ENCODE assay signal across 8 cellular contexts in the genomic region with DNA sequence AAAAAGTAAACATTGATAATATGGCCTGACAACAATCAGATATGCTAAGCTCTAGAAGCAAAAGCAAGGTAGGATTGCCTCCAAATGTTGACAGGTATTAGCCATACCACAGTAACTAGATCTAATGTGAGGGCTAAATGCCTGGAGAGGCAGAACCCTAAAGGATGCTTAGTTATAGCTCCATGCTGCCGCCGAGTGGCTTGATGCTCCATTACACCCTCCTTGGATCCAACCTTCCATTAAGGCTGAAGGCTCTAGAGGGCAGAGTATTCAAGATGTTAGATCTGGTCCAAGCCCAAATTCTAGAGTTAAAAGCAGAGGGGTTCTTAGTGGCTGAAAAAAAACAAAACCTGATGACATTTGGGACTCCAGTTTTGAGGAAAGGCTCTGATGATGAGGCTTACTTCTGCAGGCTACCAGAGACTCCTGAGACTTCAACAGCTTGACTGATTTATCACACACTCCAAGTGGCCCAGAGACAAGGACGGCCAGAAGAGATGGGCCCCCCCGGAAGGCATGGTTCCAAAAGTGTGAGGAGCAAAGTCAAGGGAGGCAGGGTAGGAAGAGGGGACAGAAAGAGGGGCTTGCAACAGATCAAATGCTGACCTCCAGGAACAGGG. TPM values are rescaled to one million over a fixed set of nuclear protein-coding genes. Genes with fewer than 3 reads are reported as not detected.
DNase-seq lines count a peak whose midpoint lies in the region; ATAC-seq, FAIRE-seq and TF ChIP-seq lines count a peak whose summit lies in the region.

No MANE protein-coding gene starts in this region.

- FAIRE-seq in HepG2 (lab: Jason Lieb, UNC) = peak; percentile 97

- peaks cover 49% of the 10 kb centered on the region for H3K4me1 ChIP-seq in HepG2 (ENCODE audit: insufficient read depth, low read length)

- no peak overlapping the region for H3K4me3 ChIP-seq in HepG2 (replicated peaks in 1 of 3; ENCODE audit: insufficient read depth in 1 of 3, low read depth in 2 of 3, low read length in 3 of 3)

- ATAC-seq in HG02973 (IDR thresholded peaks at IDR 0.05; ENCODE audit: unreplicated experiment) = peak; percentile 55
- peak; percentile 97 for ATAC-seq in HepG2

- TF ChIP-seq EP300 in HepG2 (IDR thresholded peaks at IDR 0.05; ENCODE audit: low read depth in 2 of 2, low read length in 2 of 2) (no peak), HepG2 (CRISPR knock-in tag; IDR thresholded peaks at IDR 0.05; ENCODE audit: borderline replicate concordance) (no peak)

- H2AFZ ChIP-seq in HepG2 (ENCODE audit: low read length) = no peak overlapping the region

- peak; percentile 88 for TF ChIP-seq RAD21 in HepG2 (CRISPR knock-in tag; IDR thresholded peaks at IDR 0.05)

- BruUV-seq in HepG2 (replicated peaks; lab: Mats Ljungman, UMichigan) = no TSS peak

- no peaks in the 10 kb centered on the region for H3K27me3 ChIP-seq in HepG2 (ENCODE audit: control insufficient read depth in 1 of 2, insufficient read depth in 2 of 2, low read length in 2 of 2)

- no peaks in the 10 kb centered on the region for H3K79me2 ChIP-seq in HepG2 (ENCODE audit: insufficient read depth, low read length)

- no peak overlapping the region for H3K27ac ChIP-seq in HepG2 (ENCODE audit: extremely low read length, insufficient read depth, low read length)

- TF ChIP-seq POLR2A in HepG2 (IDR thresholded peaks at IDR 0.05; ENCODE audit: insufficient read depth in 1 of 2, low read depth in 2 of 2, low read length in 2 of 2) = no peak

- intact Hi-C loops in HepG2 (cut with micrococcal nuclease; ENCODE audit: unreplicated experiment) = loop anchor here (1.0 to 5.0 kb wide), 6 partner anchors 16 to 319 kb away; partner anchors contain the start of gene ZC3H13

- no peaks in the 10 kb centered on the region for H3K36me3 ChIP-seq in HepG2 (replicated peaks in 1 of 2; ENCODE audit: control insufficient read depth in 1 of 2, insufficient read depth in 2 of 2, low read length in 2 of 2)

- H3K9ac ChIP-seq in HepG2 (ENCODE audit: insufficient read depth, low read depth, low read length) = no peak overlapping the region

- CTCF ChIA-PET in HepG2 (lab: Yijun Ruan, JAX; ENCODE audit: low intra/inter-chr PET ratio, low total read pairs) = interaction anchor here (0.7 to 2.4 kb wide), 6 partner anchors 17 to 319 kb away, joined by 3 to 30 read pairs (median 4); no protein-coding TSS in a partner anchor

- no peak overlapping the region for H3K4me2 ChIP-seq in HepG2 (ENCODE audit: low read depth, low read length)

- POLR2A ChIA-PET in HepG2 (lab: Yijun Ruan, JAX) = interaction anchor here (1.0 kb wide), 1 partner anchor 16 kb away, joined by 7 read pairs; no protein-coding TSS in a partner anchor

- 47% methylated on average over 4 of the region's 4 CpGs for WGBS in HepG2 (ENCODE audit: low lambda C conversion rate)

- DNase-seq in NCI-H1436 (lab: John Stamatoyannopoulos, UW) (peak; percentile 43), NCI-H1436 treated with DMSO at 0.1 percent for 48 hours (lab: John Stamatoyannopoulos, UW) (no peak), NCI-H2196 treated with DMSO at 0.1 percent for 48 hours (lab: John Stamatoyannopoulos, UW; ENCODE audit: unreplicated experiment) (peak; percentile 5), HepG2 (ENCODE audit: low spot score) (peak; percentile 75)
- peak; percentile 2 to 34 (median 19) for DNase-seq in activated CD4-positive, CD25-positive, alpha-beta regulatory T cell (lab: John Stamatoyannopoulos, UW)
- DNase-seq in central memory CD4-positive, alpha-beta T cell = peak; percentile 52
- DNase-seq in stimulated activated CD4-positive, alpha-beta T cell treated with anti-CD3 and anti-CD28 coated beads, TNF-alpha, amount 100 ng/mL, for 48 hours (ENCODE audit: low read depth in 3 of 3) = peak; percentile 32 to 52 (median 51)

- in situ Hi-C loops in HepG2 (cut with HindIII; ENCODE audit: extremely low pct_ligation_motif_present, low pct_unique_long_range_greater_than_20kb) = loop anchor here (5.0 kb wide), 1 partner anchor 54 kb away; no protein-coding TSS in a partner anchor

- TF ChIP-seq CTCF in HepG2 (CRISPR knock-in tag; IDR thresholded peaks at IDR 0.05) = peak; percentile 95

- no peaks in the 10 kb centered on the region for H4K20me1 ChIP-seq in HepG2 (ENCODE audit: insufficient read depth, low read length)

- H3K9me3 ChIP-seq in HepG2 (ENCODE audit: low read length) = no peaks in the 10 kb centered on the region

TF ChIP-seq in HepG2, 621 proteins besides CTCF, POLR2A, EP300 and RAD21 (continues in another document):
- peak; percentile 33; the same call in 1 of the 2 replicates for TF ChIP-seq GATAD1 (CRISPR knock-in tag; IDR thresholded peaks at IDR 0.05)
- no peak for TF ChIP-seq ZNF136 (CRISPR knock-in tag; IDR thresholded peaks at IDR 0.05; ENCODE audit: low read depth)
- no peak for TF ChIP-seq HCFC1 (IDR thresholded peaks at IDR 0.05; ENCODE audit: low read depth, low read length)
- TF ChIP-seq, protein P1, sequence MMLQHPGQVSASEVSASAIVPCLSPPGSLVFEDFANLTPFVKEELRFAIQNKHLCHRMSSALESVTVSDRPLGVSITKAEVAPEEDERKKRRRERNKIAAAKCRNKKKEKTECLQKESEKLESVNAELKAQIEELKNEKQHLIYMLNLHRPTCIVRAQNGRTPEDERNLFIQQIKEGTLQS (CRISPR knock-in tag; IDR thresholded peaks at IDR 0.05) = no peak
- no peak for TF ChIP-seq ZNF34 (CRISPR knock-in tag; IDR thresholded peaks at IDR 0.05; ENCODE audit: borderline replicate concordance)
- no peak for TF ChIP-seq HNRNPLL (IDR thresholded peaks at IDR 0.05; ENCODE audit: low read depth, low read length, poor library complexity, severe bottlenecking)
- no peak for TF ChIP-seq TCF7 (IDR thresholded peaks at IDR 0.05; ENCODE audit: low read depth)
- TF ChIP-seq ZKSCAN8 (CRISPR knock-in tag; IDR thresholded peaks at IDR 0.05; ENCODE audit: borderline replicate concordance) = no peak

RNA-seq across cellular contexts. Expression of gene CPB2, which starts 21.8 kb away (rescaled TPM):
- total RNA-seq in HepG2 (2016; rRNA removed; fragmentation: Illumina TruSeq; extraction: Trizol) = 94.9 and 140 TPM in 2 replicates
- 21.4 and 24.4 TPM in 2 replicates for total RNA-seq in HepG2 (2016; cell fraction: cytosol; rRNA removed; fragmentation: Illumina TruSeq; extraction: Trizol; ENCODE audit: low read depth)
- 83.3 and 138 TPM in 2 replicates for total RNA-seq in HepG2 (2016; cell fraction: insoluble cytoplasmic fraction; rRNA removed; fragmentation: Illumina TruSeq; extraction: Trizol)
- 39.7 and 47.6 TPM in 2 replicates for total RNA-seq in HepG2 (2016; cell fraction: membrane; rRNA removed; fragmentation: Illumina TruSeq; extraction: Trizol)
- total RNA-seq in HepG2 (2016; cell fraction: nucleus; rRNA removed; fragmentation: Illumina TruSeq; extraction: Trizol) = 117 and 140 TPM in 2 replicates
- polyA plus RNA-seq in HepG2 (2011; rRNA removed) = 81.9 and 125 TPM in 2 replicates
- 60.5 and 82.0 TPM in 2 replicates for polyA plus RNA-seq in HepG2 (2011; cell fraction: cytosol; rRNA removed)
- 35.1 and 37.2 TPM in 2 replicates for polyA plus RNA-seq in HepG2 (2011; cell fraction: nucleus; rRNA removed)
- polyA plus RNA-seq in HepG2 (2012) = 75.4 and 132 TPM in 2 replicates
- polyA plus RNA-seq in HepG2 (2016; cell fraction: cytosol; fragmentation: Illumina TruSeq; extraction: Trizol; ENCODE audit: low read depth) = 17.6 and 19.3 TPM in 2 replicates
- polyA plus RNA-seq in HepG2 (2016; cell fraction: insoluble cytoplasmic fraction; fragmentation: Illumina TruSeq; extraction: Trizol; ENCODE audit: low read depth) = 78.1 and 84.4 TPM in 2 replicates
- polyA plus RNA-seq in HepG2 (2016; cell fraction: membrane; fragmentation: Illumina TruSeq; extraction: Trizol; ENCODE audit: low read depth) = 31.9 and 36.1 TPM in 2 replicates
- 154 and 161 TPM in 2 replicates for polyA plus RNA-seq in HepG2 (2016; cell fraction: nucleus; fragmentation: Illumina TruSeq; extraction: Trizol; ENCODE audit: insufficient read depth, low read depth)
- 53.0 TPM in 1 of 2 replicates, not detected in the other for polyA minus RNA-seq in HepG2 (2011; rRNA and poly(A)+ RNA removed; ENCODE audit: low replicate concordance)
- polyA minus RNA-seq in HepG2 (2011; cell fraction: cytosol; rRNA and poly(A)+ RNA removed) = 58.8 and 59.0 TPM in 2 replicates
- 70.9 and 76.8 TPM in 2 replicates for polyA minus RNA-seq in HepG2 (2011; cell fraction: nucleus; rRNA and poly(A)+ RNA removed)

RNA-seq across cellular contexts. Expression of gene LCP1, which starts 55.3 kb away (rescaled TPM):
- 1.6 and 2.1 TPM in 2 replicates for total RNA-seq in HepG2 (2016; rRNA removed; fragmentation: Illumina TruSeq; extraction: Trizol)
- total RNA-seq in HepG2 (2016; cell fraction: cytosol; rRNA removed; fragmentation: Illumina TruSeq; extraction: Trizol; ENCODE audit: low read depth) = 0.20 and 0.35 TPM in 2 replicates
- total RNA-seq in HepG2 (2016; cell fraction: insoluble cytoplasmic fraction; rRNA removed; fragmentation: Illumina TruSeq; extraction: Trizol) = 1.4 and 2.1 TPM in 2 replicates
- 1.8 TPM in 2 replicates for total RNA-seq in HepG2 (2016; cell fraction: membrane; rRNA removed; fragmentation: Illumina TruSeq; extraction: Trizol)
- total RNA-seq in HepG2 (2016; cell fraction: nucleus; rRNA removed; fragmentation: Illumina TruSeq; extraction: Trizol) = 0.44 and 0.78 TPM in 2 replicates
- polyA plus RNA-seq in HepG2 (2011; rRNA removed) = 1.6 TPM in 2 replicates
- 1.0 and 1.7 TPM in 2 replicates for polyA plus RNA-seq in HepG2 (2011; cell fraction: cytosol; rRNA removed)
- 0.59 and 0.85 TPM in 2 replicates for polyA plus RNA-seq in HepG2 (2011; cell fraction: nucleus; rRNA removed)
- 1.4 and 1.9 TPM in 2 replicates for polyA plus RNA-seq in HepG2 (2012)
- 0.58 and 0.63 TPM in 2 replicates for polyA plus RNA-seq in HepG2 (2016; cell fraction: cytosol; fragmentation: Illumina TruSeq; extraction: Trizol; ENCODE audit: low read depth)
- polyA plus RNA-seq in HepG2 (2016; cell fraction: insoluble cytoplasmic fraction; fragmentation: Illumina TruSeq; extraction: Trizol; ENCODE audit: low read depth) = 2.6 and 3.2 TPM in 2 replicates
- polyA plus RNA-seq in HepG2 (2016; cell fraction: membrane; fragmentation: Illumina TruSeq; extraction: Trizol; ENCODE audit: low read depth) = 2.1 TPM in 2 replicates
- 1.1 and 1.3 TPM in 2 replicates for polyA plus RNA-seq in HepG2 (2016; cell fraction: nucleus; fragmentation: Illumina TruSeq; extraction: Trizol; ENCODE audit: insufficient read depth, low read depth)
- polyA minus RNA-seq in HepG2 (2011; rRNA and poly(A)+ RNA removed; ENCODE audit: low replicate concordance) = 0.87 and 1.2 TPM in 2 replicates
- 0.44 and 1.1 TPM in 2 replicates for polyA minus RNA-seq in HepG2 (2011; cell fraction: cytosol; rRNA and poly(A)+ RNA removed)
- polyA minus RNA-seq in HepG2 (2011; cell fraction: nucleus; rRNA and poly(A)+ RNA removed) = 0.87 and 0.90 TPM in 2 replicates
